ENCODE assay signal across 14 cellular contexts in genomic region chr16:10368984-10369551, GRCh38. TPM values are rescaled to one million over a fixed set of nuclear protein-coding genes. Genes with fewer than 3 reads are reported as not detected.
DNase-seq lines count a peak whose midpoint lies in the region; ATAC-seq and TF ChIP-seq lines count a peak whose summit lies in the region.
"Had no signal": no experiment of that assay in that cellular context is flagged by ENCODE, and none has a peak within 500 bp of the region (broad histone marks: within the 10 kb centered on the region; RNA-seq: fewer than 3 reads in every experiment).

No MANE protein-coding gene starts in this region.

- no peak for ATAC-seq in HG03097 (IDR thresholded peaks at IDR 0.05; ENCODE audit: low FRiP score, unreplicated experiment)
- ATAC-seq in GM21360 (IDR thresholded peaks at IDR 0.05; ENCODE audit: unreplicated experiment): no peak

- DNase-seq in DMS53 (lab: John Stamatoyannopoulos, UW): peak; percentile 26
- DNase-seq in DMS53 treated with DMSO at 0.1 percent for 48 hours (lab: John Stamatoyannopoulos, UW; ENCODE audit: unreplicated experiment): no peak
- peak; percentile 42 for DNase-seq in OCI-M1 (lab: John Stamatoyannopoulos, UW)
- DNase-seq in epithelial cell of proximal tubule (ENCODE audit: low read depth): peak; percentile 80
- peak; percentile 27 for DNase-seq in retina
- DNase-seq in mucosa of gallbladder (ENCODE audit: low spot score): no peak
- DNase-seq: 8988T, HFFc6, NCI-H2107, nephron progenitor cell, tibial artery had no signal

- H3K4me3 ChIP-seq in epithelial cell of proximal tubule (ENCODE audit: low read depth, low read length): no peak overlapping the region
- H3K4me3 ChIP-seq: coronary artery, tibial artery had no signal

- peak; percentile 66 for TF ChIP-seq CTCF in epithelial cell of proximal tubule (conservative IDR thresholded peaks at IDR 0.05; ENCODE audit: low read depth, low read length)

RNA-seq across cellular contexts. Expression of gene ATF7IP2, which starts 16.8 kb away (rescaled TPM):
- total RNA-seq in epithelial cell of proximal tubule (5.6 and 8.9 TPM in 2 replicates), mucosa of gallbladder (13.6 TPM)

Comparison
In these comparisons a context has a peak if more than half of its experiments do, and no peak if none do; other contexts are left out.
1. DNase-seq: peak in DMS53 (single experiment), OCI-M1 (single experiment), epithelial cell of proximal tubule (single experiment) and retina (single experiment); none in DMS53 treated with DMSO at 0.1 percent for 48 hours (single experiment) and mucosa of gallbladder (single experiment).